Comparison of ENCODE assay signal across 7 cellular contexts in genomic region chr12:122202811-122203210, GRCh38. TPM values are rescaled to one million over a fixed set of nuclear protein-coding genes. Genes with fewer than 3 reads are reported as not detected.
DNase-seq lines count a peak whose midpoint lies in the region; ATAC-seq and TF ChIP-seq lines count a peak whose summit lies in the region.
"Not testable (repeated sequence)": the region's sequence is repeated elsewhere in the genome, so short reads cannot be mapped to it uniquely, and the experiment has no call there.
"Had no signal": no experiment of that assay in that cellular context is flagged by ENCODE, and none has a peak within 500 bp of the region (broad histone marks: within the 10 kb centered on the region; RNA-seq: fewer than 3 reads in every experiment).

No MANE protein-coding gene starts in this region.

- not testable (repeated sequence) for ATAC-seq in thoracic aorta (ENCODE audit: insufficient number of reproducible peaks, low FRiP score, low read depth)

- H3K4me1 Mint-ChIP-seq in T-helper 1 cell treated with Interleukin-12 subunit alpha and Interleukin-12 subunit beta and Interleukin-4 antibody, amounts not matched to agents 30 μg/mL and 1 μg/mL, for 36 hours (ENCODE audit: low read depth), result peaks cover 12% of the 10 kb centered on the region
- peaks cover 23% of the 10 kb centered on the region for H3K4me1 Mint-ChIP-seq in nephron progenitor cell

- peaks cover 17% of the 10 kb centered on the region for H3K36me3 Mint-ChIP-seq in T-helper 1 cell treated with Interleukin-12 subunit alpha and Interleukin-12 subunit beta and Interleukin-4 antibody, amounts not matched to agents 30 μg/mL and 1 μg/mL, for 36 hours (ENCODE audit: low read depth)
- not testable (repeated sequence) for H3K36me3 Mint-ChIP-seq in nephron progenitor cell (ENCODE audit: low read depth)

- not testable (repeated sequence) for H3K27ac ChIP-seq in brain microvascular endothelial cell; left ventricle myocardium inferior (replicated peaks); thoracic aorta

- intact Hi-C loops in left ventricle myocardium inferior (cut with micrococcal nuclease), result not testable (repeated sequence)

- not testable (repeated sequence) for TF ChIP-seq CTCF in GM12865 (IDR thresholded peaks at IDR 0.05; ENCODE audit: insufficient read depth, low read depth, low read length, missing control alignments); brain microvascular endothelial cell (IDR thresholded peaks at IDR 0.05; ENCODE audit: low read depth, low read length, missing control alignments); left ventricle myocardium inferior (IDR thresholded peaks at IDR 0.05; ENCODE audit: borderline replicate concordance); nephron progenitor cell (IDR thresholded peaks at IDR 0.05); thoracic aorta (IDR thresholded peaks at IDR 0.05)

- H3K4me3 Mint-ChIP-seq in T-helper 1 cell treated with Interleukin-12 subunit alpha and Interleukin-12 subunit beta and Interleukin-4 antibody, amounts not matched to agents 30 μg/mL and 1 μg/mL, for 36 hours, result peak overlapping the region; percentile 81
- H3K4me3 Mint-ChIP-seq in nephron progenitor cell, result peak overlapping the region; percentile 83

- not testable (repeated sequence) for H3K27ac Mint-ChIP-seq in T-helper 1 cell treated with Interleukin-12 subunit alpha and Interleukin-12 subunit beta and Interleukin-4 antibody, amounts not matched to agents 30 μg/mL and 1 μg/mL, for 36 hours; nephron progenitor cell

- in situ Hi-C loops in brain microvascular endothelial cell (cut with HindIII; ENCODE audit: low pct_ligation_motif_present, low sequenced_read_pairs), result not testable (repeated sequence)

- not testable (repeated sequence) for DNase-seq in GM12865 (ENCODE audit: low read depth); brain microvascular endothelial cell; left ventricle myocardium inferior; nephron progenitor cell; thoracic aorta (ENCODE audit: low spot score)

- peak overlapping the region; percentile 55 for H3K4me3 ChIP-seq in GM12865 (ENCODE audit: low read depth, low read length)
- H3K4me3 ChIP-seq in brain microvascular endothelial cell (ENCODE audit: low read depth, low read length), result peak overlapping the region; percentile 53
- peak overlapping the region; percentile 76 for H3K4me3 ChIP-seq in left ventricle myocardium inferior
- H3K4me3 ChIP-seq in thoracic aorta, result peak overlapping the region; percentile 79

- H3K36me3 ChIP-seq in brain microvascular endothelial cell (replicated peaks); thoracic aorta: not testable (repeated sequence)
- H3K36me3 ChIP-seq in left ventricle myocardium inferior, result peaks cover 14% of the 10 kb centered on the region

- peaks cover 38% of the 10 kb centered on the region for H3K27me3 Mint-ChIP-seq in T-helper 1 cell treated with Interleukin-12 subunit alpha and Interleukin-12 subunit beta and Interleukin-4 antibody, amounts not matched to agents 30 μg/mL and 1 μg/mL, for 36 hours (ENCODE audit: low read depth)
- H3K27me3 Mint-ChIP-seq in nephron progenitor cell (ENCODE audit: low read depth, poor library complexity), result peaks cover 52% of the 10 kb centered on the region

- not testable (repeated sequence) for H3K9me3 ChIP-seq in left ventricle myocardium inferior (replicated peaks); thoracic aorta

- not testable (repeated sequence) for H3K9me3 Mint-ChIP-seq in T-helper 1 cell treated with Interleukin-12 subunit alpha and Interleukin-12 subunit beta and Interleukin-4 antibody, amounts not matched to agents 30 μg/mL and 1 μg/mL, for 36 hours; nephron progenitor cell

- H3K27me3 ChIP-seq in brain microvascular endothelial cell (replicated peaks) (peaks cover 16% of the 10 kb centered on the region), left ventricle myocardium inferior (ENCODE audit: low read depth) (peaks cover 77% of the 10 kb centered on the region)
- not testable (repeated sequence) for H3K27me3 ChIP-seq in thoracic aorta (replicated peaks; ENCODE audit: insufficient read depth)

- peaks cover 20% of the 10 kb centered on the region for H3K4me1 ChIP-seq in left ventricle myocardium inferior
- H3K4me1 ChIP-seq in thoracic aorta (ENCODE audit: control insufficient read depth in 1 of 2, low read depth in 2 of 2), result peaks cover 8 to 12% of the 10 kb centered on the region in 2 donors

RNA-seq across cellular contexts. Expression of gene B3GNT4, which starts 0.7 kb away (rescaled TPM):
- total RNA-seq in left ventricle myocardium inferior (not detected), thoracic aorta (1 to 10 TPM in 1 of 2 donors, not detected in 1; 2.4 TPM)

RNA-seq across cellular contexts. Expression of gene LRRC43, which starts 19.9 kb away (rescaled TPM):
- total RNA-seq in left ventricle myocardium inferior (0.74 TPM), thoracic aorta (not detected)

RNA-seq across cellular contexts. Expression of gene DIABLO, which starts 23.0 kb away (rescaled TPM):
- 29.7 TPM for total RNA-seq in left ventricle myocardium inferior
- total RNA-seq in thoracic aorta, result 10 to 100 TPM; 34.7 to 48.8 TPM

RNA-seq across cellular contexts. Expression of gene IL31, which starts 28.8 kb away (rescaled TPM):
- not detected for total RNA-seq in left ventricle myocardium inferior
- not detected for total RNA-seq in thoracic aorta
- total RNA-seq: lower leg skin had no signal
